ENCODE assay signal across 9 cellular contexts in genomic region chr17:29571883-29572681, GRCh38. TPM values are rescaled to one million over a fixed set of nuclear protein-coding genes. Genes with fewer than 3 reads are reported as not detected.
DNase-seq lines count a peak whose midpoint lies in the region; TF ChIP-seq lines count a peak whose summit lies in the region.
"Had no signal": no experiment of that assay in that cellular context is flagged by ENCODE, and none has a peak within 500 bp of the region (broad histone marks: within the 10 kb centered on the region; RNA-seq: fewer than 3 reads in every experiment).

No MANE protein-coding gene starts in this region.

- peak; percentile 19 for DNase-seq in activated naive CD4-positive, alpha-beta T cell treated with anti-CD3 and anti-CD28 coated beads, Interleukin-2, amount 10 ng/mL, durations not matched to agents 7 days and 5 days
- no peak for DNase-seq in activated naive CD4-positive, alpha-beta T cell treated with Interleukin-2 at 50 U/mL for 16 hours
- DNase-seq in esophagus muscularis mucosa (ENCODE audit: extremely low spot score) (no peak), uterus (peak in 1 of 2 donors; percentile 31), NCI-H1105 (lab: John Stamatoyannopoulos, UW) (no peak), NCI-H1694 (lab: John Stamatoyannopoulos, UW) (no peak), COLO668 (lab: John Stamatoyannopoulos, UW; ENCODE audit: unreplicated experiment) (no peak)
- DNase-seq: NCI-H187 treated with DMSO at 0.1 percent for 48 hours had no signal

- intact Hi-C loops in esophagus muscularis mucosa (cut with DNase I) (no loop called here), uterus (cut with DNase I; ENCODE audit: low total_unique reads) (no loop called here)

- TF ChIP-seq CTCF in esophagus muscularis mucosa (IDR thresholded peaks at IDR 0.05): no peak
- no peak for TF ChIP-seq CTCF in nephron (IDR thresholded peaks at IDR 0.05; ENCODE audit: unreplicated experiment in 3 of 3)
- no peak for TF ChIP-seq CTCF in uterus (IDR thresholded peaks at IDR 0.05)

- H3K27ac ChIP-seq in esophagus muscularis mucosa (replicated peaks in 1 of 4): peak overlapping the region; percentile 57 to 66 (median 63)
- H3K27ac ChIP-seq in uterus: peak overlapping the region; percentile 30 to 53

- H3K4me3 ChIP-seq in esophagus muscularis mucosa (peak overlapping the region; percentile 48 to 59 (median 50)), uterus (peak overlapping the region; percentile 0 to 23)

- H3K27me3 ChIP-seq in esophagus muscularis mucosa: no peaks in the 10 kb centered on the region
- H3K27me3 ChIP-seq in uterus: no peaks in the 10 kb centered on the region

- H3K36me3 ChIP-seq in esophagus muscularis mucosa: peaks cover 31 to 54% (median 36%) of the 10 kb centered on the region in 4 donors
- no peaks in the 10 kb centered on the region for H3K36me3 ChIP-seq in uterus

- H3K27ac Mint-ChIP-seq in activated naive CD4-positive, alpha-beta T cell treated with anti-CD3 and anti-CD28 coated beads, Interleukin-2, amount 10 ng/mL, durations not matched to agents 7 days and 5 days: no peak overlapping the region
- no peak overlapping the region for H3K27ac Mint-ChIP-seq in nephron

- 84% methylated on average over 7 of the region's 30 CpGs for WGBS in esophagus muscularis mucosa

- no peak for TF ChIP-seq EP300 in esophagus muscularis mucosa (IDR thresholded peaks at IDR 0.05)

- CTCF ChIA-PET in activated naive CD4-positive, alpha-beta T cell treated with anti-CD3 and anti-CD28 coated beads, Interleukin-2, amount 10 ng/mL, durations not matched to agents 7 days and 5 days (lab: Charles Lee): interaction anchor here (0.9 to 3.4 kb wide), 9 partner anchors 8 to 202 kb away, joined by 3 to 8 read pairs (median 4); partner anchors contain the start of gene ANKRD13B

- peaks cover 4% of the 10 kb centered on the region for H3K27me3 Mint-ChIP-seq in activated naive CD4-positive, alpha-beta T cell treated with anti-CD3 and anti-CD28 coated beads, Interleukin-2, amount 10 ng/mL, durations not matched to agents 7 days and 5 days
- peaks cover 22% of the 10 kb centered on the region for H3K27me3 Mint-ChIP-seq in nephron (ENCODE audit: low read depth)

- H3K4me1 ChIP-seq in esophagus muscularis mucosa (peaks cover 26 to 56% (median 47%) of the 10 kb centered on the region in 4 donors), uterus (peaks cover 4 to 18% of the 10 kb centered on the region in 2 donors)

- peaks cover 16% of the 10 kb centered on the region for H3K4me1 Mint-ChIP-seq in activated naive CD4-positive, alpha-beta T cell treated with anti-CD3 and anti-CD28 coated beads, Interleukin-2, amount 10 ng/mL, durations not matched to agents 7 days and 5 days
- peaks cover 29% of the 10 kb centered on the region for H3K4me1 Mint-ChIP-seq in nephron

- H3K4me3 Mint-ChIP-seq in activated naive CD4-positive, alpha-beta T cell treated with anti-CD3 and anti-CD28 coated beads, Interleukin-2, amount 10 ng/mL, durations not matched to agents 7 days and 5 days: no peak overlapping the region
- H3K4me3 Mint-ChIP-seq in nephron: peak overlapping the region in 2 of 3 experiments; percentile 31 to 49

- TF ChIP-seq POLR2A in esophagus muscularis mucosa (IDR thresholded peaks at IDR 0.05; ENCODE audit: low read depth) (no peak), uterus (IDR thresholded peaks at IDR 0.05) (no peak)

- H3K9me3 ChIP-seq in esophagus muscularis mucosa: no peaks in the 10 kb centered on the region
- no peaks in the 10 kb centered on the region for H3K9me3 ChIP-seq in uterus

- peaks cover 27% of the 10 kb centered on the region for H3K36me3 Mint-ChIP-seq in activated naive CD4-positive, alpha-beta T cell treated with anti-CD3 and anti-CD28 coated beads, Interleukin-2, amount 10 ng/mL, durations not matched to agents 7 days and 5 days
- peaks cover 11% of the 10 kb centered on the region for H3K36me3 Mint-ChIP-seq in nephron (ENCODE audit: low read depth)

- H3K9me3 Mint-ChIP-seq in activated naive CD4-positive, alpha-beta T cell treated with anti-CD3 and anti-CD28 coated beads, Interleukin-2, amount 10 ng/mL, durations not matched to agents 7 days and 5 days: no peaks in the 10 kb centered on the region
- no peaks in the 10 kb centered on the region for H3K9me3 Mint-ChIP-seq in nephron

RNA-seq across cellular contexts. Expression of gene TP53I13, which starts 3.6 kb away (rescaled TPM):
- 10 to 100 TPM; 40.9 to 72.6 (median 55.7) TPM for total RNA-seq in esophagus muscularis mucosa
- total RNA-seq in uterus: 10 to 100 TPM; 35.6 to 50.3 (median 45.1) TPM

RNA-seq across cellular contexts. Expression of gene ABHD15, which starts 5.2 kb away (rescaled TPM):
- total RNA-seq in esophagus muscularis mucosa (10 to 100 TPM in 3 of 4 donors, 1 to 10 TPM in 1; 6.8 to 18.3 (median 11.9) TPM), uterus (10 to 100 TPM in 1 of 4 donors, 1 to 10 TPM in 2, under 1 TPM in 1; 0.26 to 11.4 (median 4.4) TPM)

RNA-seq across cellular contexts. Expression of gene GIT1, which starts 17.4 kb away (rescaled TPM):
- total RNA-seq in esophagus muscularis mucosa (10 to 100 TPM; 28.7 to 50.4 (median 39.9) TPM), uterus (10 to 100 TPM; 13.1 to 75.0 (median 22.9) TPM)

RNA-seq across cellular contexts. Expression of gene ANKRD13B, which starts 20.9 kb away (rescaled TPM):
- total RNA-seq in esophagus muscularis mucosa (10 to 100 TPM in 3 of 4 donors, 1 to 10 TPM in 1; 8.0 to 16.1 (median 13.4) TPM), uterus (10 to 100 TPM in 3 of 4 donors, 1 to 10 TPM in 1; 2.8 to 17.0 (median 12.7) TPM)

RNA-seq across cellular contexts. Expression of gene CORO6, which starts 50.6 kb away (rescaled TPM):
- total RNA-seq in esophagus muscularis mucosa (10 to 100 TPM; 43.7 to 67.7 (median 46.9) TPM), uterus (1 to 10 TPM; 3.8 to 7.8 (median 5.1) TPM)
